In genomic region chr5:58080573-58080972, GRCh38 we compare ENCODE assay signal across 14 cellular contexts.
DNase-seq lines count a peak whose midpoint lies in the region; ATAC-seq and TF ChIP-seq lines count a peak whose summit lies in the region.
"Had no signal": no experiment of that assay in that cellular context is flagged by ENCODE, and none has a peak within 500 bp of the region (broad histone marks: within the 10 kb centered on the region; RNA-seq: fewer than 3 reads in every experiment).

No MANE protein-coding gene starts in this region.

- in situ Hi-C loops in IMR-90 (cut with MboI; ENCODE audit: low sequenced_read_pairs): no loop called here
- in situ Hi-C loops in astrocyte of the spinal cord (cut with HindIII; ENCODE audit: low sequenced_read_pairs): no loop called here

- no peak overlapping the region for H4K91ac ChIP-seq in IMR-90 (ENCODE audit: insufficient read depth, low read depth, low read length)

- no peak overlapping the region for H2AK9ac ChIP-seq in IMR-90 (replicated peaks; ENCODE audit: low read depth, low read length, poor library complexity)

- 0 out of 3 replicates have a peak overlapping the region, but pooled peaks have one; percentile 2 for H2BK15ac ChIP-seq in IMR-90 (ENCODE audit: low read depth, low read length)

- no peak for TF ChIP-seq POLR2A in IMR-90 (IDR thresholded peaks at IDR 0.05; ENCODE audit: low read depth, low read length)
- no peak for TF ChIP-seq POLR2A in adrenal gland (IDR thresholded peaks at IDR 0.05)

- no peak overlapping the region for H3K18ac ChIP-seq in IMR-90 (ENCODE audit: low read depth, low read length)

- no peak overlapping the region for H3K4me3 Mint-ChIP-seq in Caco-2 (ENCODE audit: unreplicated experiment)

- H3K27ac Mint-ChIP-seq in Caco-2 (ENCODE audit: unreplicated experiment): peak overlapping the region; percentile 25

- H2AFZ ChIP-seq in IMR-90 (replicated peaks; ENCODE audit: low read length, poor library complexity): no peak overlapping the region

- no peak for TF ChIP-seq CTCF in Caco-2 (IDR thresholded peaks at IDR 0.05; ENCODE audit: insufficient read depth in 1 of 2, low read depth in 1 of 2, low read length in 1 of 2, severe bottlenecking in 1 of 2, unreplicated experiment in 1 of 2)
- TF ChIP-seq CTCF in IMR-90 (conservative IDR thresholded peaks at IDR 0.05; ENCODE audit: low read depth, low read length): no peak
- no peak for TF ChIP-seq CTCF in astrocyte of the spinal cord (IDR thresholded peaks at IDR 0.05; ENCODE audit: low read depth, low read length)
- no peak for TF ChIP-seq CTCF in adrenal gland (IDR thresholded peaks at IDR 0.05)

- no peaks in the 10 kb centered on the region for H3K27me3 ChIP-seq in Caco-2 (replicated peaks; ENCODE audit: control insufficient read depth, insufficient read depth, low read length)
- H3K27me3 ChIP-seq in IMR-90 (ENCODE audit: control insufficient read depth, insufficient read depth, low read length): no peaks in the 10 kb centered on the region
- H3K27me3 ChIP-seq in adrenal gland: no peaks in the 10 kb centered on the region
- H3K27me3 ChIP-seq: BLaER1 treated with 17β-estradiol and CSF1 and Interleukin-3, amounts not matched to agents 10 nM and 100 nM had no signal

- no peaks in the 10 kb centered on the region for H4K20me1 ChIP-seq in IMR-90 (ENCODE audit: insufficient read depth, low read length)
- H4K20me1 ChIP-seq: BLaER1 treated with 17β-estradiol and CSF1 and Interleukin-3, amounts not matched to agents 10 nM and 100 nM had no signal

- POLR2A ChIA-PET in Caco-2 (lab: Charles Lee) (no interaction called here), IMR-90 (lab: Charles Lee; ENCODE audit: unreplicated experiment) (no interaction called here)

- dilution Hi-C loops in IMR-90 (cut with HindIII; ENCODE audit: low sequenced_read_pairs, unreplicated experiment): no loop called here

- no peak for TF ChIP-seq RAD21 in IMR-90 (IDR thresholded peaks at IDR 0.05; ENCODE audit: low read length)

- no peaks in the 10 kb centered on the region for H3K9me3 Mint-ChIP-seq in Caco-2 (ENCODE audit: unreplicated experiment)

- H3K9me3 ChIP-seq in Caco-2 (no peaks in the 10 kb centered on the region), IMR-90 (ENCODE audit: control insufficient read depth, insufficient read depth, low read length) (no peaks in the 10 kb centered on the region), adrenal gland (replicated peaks in 1 of 3) (no peaks in the 10 kb centered on the region)
- H3K9me3 ChIP-seq: BLaER1 treated with 17β-estradiol and CSF1 and Interleukin-3, amounts not matched to agents 10 nM and 100 nM; lower lobe of right lung had no signal

- no peak overlapping the region for H3K23ac ChIP-seq in IMR-90 (ENCODE audit: low read depth, low read length)

- no peak overlapping the region for H3K4ac ChIP-seq in IMR-90 (ENCODE audit: low read depth, low read length)

- H3K27ac ChIP-seq in IMR-90 (ENCODE audit: insufficient read depth, low read length) (no peak overlapping the region), adrenal gland (no peak overlapping the region)
- H3K27ac ChIP-seq: BLaER1 treated with 17β-estradiol and CSF1 and Interleukin-3, amounts not matched to agents 10 nM and 100 nM; lower lobe of right lung had no signal

- no peaks in the 10 kb centered on the region for H3K79me1 ChIP-seq in IMR-90 (ENCODE audit: low read depth in 1 of 2, low read length in 2 of 2)

- no peak overlapping the region for H3K56ac ChIP-seq in IMR-90 (ENCODE audit: extremely low read depth, insufficient read depth, low read length)

- no peaks in the 10 kb centered on the region for H3K27me3 Mint-ChIP-seq in Caco-2 (ENCODE audit: insufficient read depth, unreplicated experiment)

- no peaks in the 10 kb centered on the region for H3K36me3 Mint-ChIP-seq in Caco-2 (ENCODE audit: insufficient read depth, unreplicated experiment)

- no peak overlapping the region for H2AK5ac ChIP-seq in IMR-90 (ENCODE audit: low read depth, low read length)

- no peak overlapping the region for H2BK20ac ChIP-seq in IMR-90 (ENCODE audit: low read depth, low read length)

- BruUV-seq in Caco-2 (replicated peaks; lab: Mats Ljungman, UMichigan): no TSS peak
- no TSS peak for BruUV-seq in IMR-90 (replicated peaks; lab: Mats Ljungman, UMichigan)

- no peak overlapping the region for H3K9ac ChIP-seq in IMR-90 (ENCODE audit: low read depth, low read length)
- H3K9ac ChIP-seq: BLaER1 treated with 17β-estradiol and CSF1 and Interleukin-3, amounts not matched to agents 10 nM and 100 nM had no signal

- DNase-seq in Caco-2 (no peak), IMR-90 (peak; percentile 69), astrocyte of the spinal cord (ENCODE audit: low read depth, low spot score) (peak; percentile 29), iPS-NIHi7 (ENCODE audit: extremely low spot score) (peak; percentile 23), SK-N-DZ (ENCODE audit: low spot score) (no peak), T1000 (lab: John Stamatoyannopoulos, UW) (no peak), adrenal gland (no peak), AG08395 (ENCODE audit: low spot score) (no peak)
- DNase-seq: amniotic stem cell; effector CD4-positive, alpha-beta T cell; lower lobe of right lung; NCI-H1694 had no signal

- no peaks in the 10 kb centered on the region for H3K9me1 ChIP-seq in IMR-90 (ENCODE audit: insufficient read depth, low read length)

- WGBS in IMR-90 (ENCODE audit: extremely low coverage in 2 of 2, insufficient read length in 1 of 2), 2 experiments: no CpG with 5 or more reads among the region's 1 CpG
- whole genome bisulfite sequencing in adrenal gland, 4 donors: 35 to 55% (median 41%) methylated on average over 1 of the region's 1 CpG

- intact Hi-C loops in Caco-2 (cut with micrococcal nuclease; ENCODE audit: unreplicated experiment) (no loop called here), IMR-90 (cut with micrococcal nuclease) (no loop called here), adrenal gland (cut with DNase I) (no loop called here)

- H4K8ac ChIP-seq in IMR-90 (ENCODE audit: low read depth in 2 of 2, low read length in 2 of 2): no peak overlapping the region

- H3K4me3 ChIP-seq in Caco-2 (ENCODE audit: low read depth, low read length): no peak overlapping the region
- H3K4me3 ChIP-seq in IMR-90 (ENCODE audit: insufficient read depth, low read depth, low read length): no peak overlapping the region
- H3K4me3 ChIP-seq in astrocyte of the spinal cord (ENCODE audit: low read depth, low read length): no peak overlapping the region
- H3K4me3 ChIP-seq in adrenal gland: no peak overlapping the region
- H3K4me3 ChIP-seq: BLaER1 treated with 17β-estradiol and CSF1 and Interleukin-3, amounts not matched to agents 10 nM and 100 nM; lower lobe of right lung had no signal

- no peak overlapping the region for H3K14ac ChIP-seq in IMR-90 (replicated peaks; ENCODE audit: low read depth, low read length)

- H3K36me3 ChIP-seq in Caco-2 (ENCODE audit: control insufficient read depth, insufficient read depth, low read length) (no peaks in the 10 kb centered on the region), IMR-90 (ENCODE audit: control insufficient read depth, insufficient read depth, low read length) (no peaks in the 10 kb centered on the region), adrenal gland (replicated peaks in 1 of 2) (no peaks in the 10 kb centered on the region)
- H3K36me3 ChIP-seq: BLaER1 treated with 17β-estradiol and CSF1 and Interleukin-3, amounts not matched to agents 10 nM and 100 nM; lower lobe of right lung had no signal

- H3K4me2 ChIP-seq in IMR-90 (ENCODE audit: low read depth, low read length): no peak overlapping the region
- H3K4me2 ChIP-seq: BLaER1 treated with 17β-estradiol and CSF1 and Interleukin-3, amounts not matched to agents 10 nM and 100 nM had no signal

- ATAC-seq in IMR-90 (ENCODE audit: low read depth): peak; percentile 64
- ATAC-seq: activated CD4-positive, CD25-positive, alpha-beta regulatory T cell treated with anti-CD3 and anti-CD28 coated beads, Interleukin-2, amount 50 U/mL, for 24 hours; lower lobe of right lung had no signal

- H2BK5ac ChIP-seq in IMR-90 (ENCODE audit: low read depth, low read length, poor library complexity, severe bottlenecking): no peak overlapping the region

- H3K4me1 Mint-ChIP-seq in Caco-2 (ENCODE audit: low read depth, unreplicated experiment): peaks cover 16% of the 10 kb centered on the region

- CTCF ChIA-PET in Caco-2 (lab: Charles Lee) (no interaction called here), IMR-90 (lab: Yijun Ruan, JAX) (no interaction called here)

- no peak overlapping the region for H4K5ac ChIP-seq in IMR-90 (ENCODE audit: low read depth, low read length)

- H2BK120ac ChIP-seq in IMR-90 (ENCODE audit: low read depth, low read length): no peak overlapping the region

- no peaks in the 10 kb centered on the region for H3K4me1 ChIP-seq in Caco-2
- H3K4me1 ChIP-seq in IMR-90 (ENCODE audit: control insufficient read depth, insufficient read depth, low read length): peaks cover 2% of the 10 kb centered on the region; the same call in 1 of the 2 replicates
- no peaks in the 10 kb centered on the region for H3K4me1 ChIP-seq in adrenal gland (replicated peaks in 1 of 2)
- H3K4me1 ChIP-seq: BLaER1 treated with 17β-estradiol and CSF1 and Interleukin-3, amounts not matched to agents 10 nM and 100 nM had no signal

TF ChIP-seq in IMR-90, 13 proteins besides CTCF, POLR2A, EP300 and RAD21 (continues in another document):
- TF ChIP-seq RFX5 (IDR thresholded peaks at IDR 0.05; ENCODE audit: low read depth, low read length) (peak; percentile 89), MAZ (IDR thresholded peaks at IDR 0.05; ENCODE audit: borderline replicate concordance, low read depth, low read length) (no peak), ELK1 (IDR thresholded peaks at IDR 0.05; ENCODE audit: borderline replicate concordance, low read depth, low read length) (no peak), USF2 (IDR thresholded peaks at IDR 0.05; ENCODE audit: low read depth, low read length) (no peak), CEBPB (IDR thresholded peaks at IDR 0.05; ENCODE audit: low read depth, low read length) (no peak), SMC3 (IDR thresholded peaks at IDR 0.05; ENCODE audit: low read depth, low read length) (no peak), BHLHE40 (IDR thresholded peaks at IDR 0.05; ENCODE audit: low read depth, low read length) (no peak)

Comparison
In these comparisons a context has a peak if more than half of its experiments do, and no peak if none do; other contexts are left out.
1. DNase-seq: peak in IMR-90 (single experiment), astrocyte of the spinal cord (single experiment) and iPS-NIHi7 (single experiment); none in Caco-2 (0 of 2), SK-N-DZ (single experiment), T1000 (single experiment), adrenal gland (0 of 7) and AG08395 (single experiment).